1 cellular context compared by ENCODE assay signal in genomic region chr12:120164293-120164692, GRCh38.
TF ChIP-seq lines count a peak whose summit lies in the region.

No MANE protein-coding gene starts in this region.

TF ChIP-seq in K562, 482 proteins besides CTCF, POLR2A, EP300 and RAD21:
- TF ChIP-seq FOXJ2 (tag; IDR thresholded peaks at IDR 0.05): no peak
- TF ChIP-seq HDAC6 (IDR thresholded peaks at IDR 0.05; ENCODE audit: low read depth, low read length): no peak
- TF ChIP-seq NFE2L1 (tag; IDR thresholded peaks at IDR 0.05; ENCODE audit: borderline replicate concordance, low read depth): no peak
- TF ChIP-seq CHD1 (IDR thresholded peaks at IDR 0.05; ENCODE audit: low read length): no peak
- no peak for TF ChIP-seq HNRNPLL (IDR thresholded peaks at IDR 0.05; ENCODE audit: low read depth, low read length, poor library complexity, severe bottlenecking)
- no peak for TF ChIP-seq ZNF79 (CRISPR knock-in tag; IDR thresholded peaks at IDR 0.05; ENCODE audit: low read depth)
- TF ChIP-seq HDGF (IDR thresholded peaks at IDR 0.05): no peak
- no peak for TF ChIP-seq PREB (CRISPR knock-in tag; IDR thresholded peaks at IDR 0.05)
- no peak for TF ChIP-seq IFI16 (CRISPR knock-in tag; IDR thresholded peaks at IDR 0.05)
- no peak for TF ChIP-seq GABPB2 (CRISPR knock-in tag; conservative IDR thresholded peaks at IDR 0.05)
- TF ChIP-seq POLR2G (IDR thresholded peaks at IDR 0.05; ENCODE audit: low read depth, low read length): peak; percentile 59
- TF ChIP-seq SUPT5H (IDR thresholded peaks at IDR 0.05): no peak
- peak; percentile 70 for TF ChIP-seq RBM22 (IDR thresholded peaks at IDR 0.05; ENCODE audit: low read depth, low read length, poor library complexity, severe bottlenecking)
TF ChIP-seq in K562: peak in this region for 2.
